8 cellular contexts compared by ENCODE assay signal in the genomic region with DNA sequence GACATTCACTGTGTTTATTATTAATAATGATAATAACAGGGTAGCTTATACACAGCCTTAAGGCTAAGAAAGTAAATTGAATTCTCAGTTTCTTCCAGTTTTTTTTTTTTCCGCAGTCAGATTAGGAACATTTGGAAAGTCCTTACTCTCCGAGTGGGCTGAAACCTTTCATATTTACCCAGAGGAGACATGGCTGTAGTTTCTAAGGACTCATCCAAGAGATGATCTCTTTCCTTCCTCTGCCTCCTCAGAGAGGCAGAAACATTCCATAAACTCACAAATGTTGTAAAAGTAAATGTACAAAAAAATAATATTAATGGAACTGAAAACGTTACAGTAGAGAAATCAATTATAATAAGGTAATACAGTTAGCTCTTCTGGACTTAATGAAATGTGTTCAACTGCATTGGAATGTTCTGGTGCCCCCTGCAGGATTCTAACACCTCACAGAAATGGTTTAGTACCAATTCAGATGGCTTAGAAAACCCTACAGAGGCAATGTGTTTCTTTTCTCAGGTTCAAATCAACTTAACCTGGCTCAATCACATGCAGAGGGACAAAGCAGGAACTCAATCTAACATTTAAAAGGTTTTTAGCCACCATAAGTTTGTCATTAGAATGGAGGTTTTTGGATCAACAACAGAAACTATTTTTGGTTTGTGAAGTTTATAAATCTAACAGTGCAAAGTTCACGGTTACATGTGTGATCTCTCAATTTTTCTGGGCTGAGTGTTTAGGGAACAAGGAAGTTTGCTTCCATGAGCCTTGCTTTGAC.
DNase-seq lines count a peak whose midpoint lies in the region; ATAC-seq and TF ChIP-seq lines count a peak whose summit lies in the region.

No MANE protein-coding gene starts in this region.

- H3K27ac Mint-ChIP-seq in immature natural killer cell = peak overlapping the region in 1 of 6 donors; percentile 21

- peak overlapping the region; percentile 49 for H2AFZ ChIP-seq in SU-DHL-6 (ENCODE audit: low read depth, low read length, severe bottlenecking)

- H3K4me1 Mint-ChIP-seq in immature natural killer cell = peaks cover 24 to 32% of the 10 kb centered on the region in 2 donors

- H4K20me1 ChIP-seq in SU-DHL-6 (ENCODE audit: low read depth, low read length) = no peaks in the 10 kb centered on the region

- H3K36me3 Mint-ChIP-seq in immature natural killer cell = peaks cover 0 to 3% (median 1%) of the 10 kb centered on the region in 3 donors

- H3K9me2 ChIP-seq in SU-DHL-6 (replicated peaks; ENCODE audit: insufficient read depth, low read length) = no peaks in the 10 kb centered on the region

- H3K9me3 ChIP-seq in SU-DHL-6 (ENCODE audit: insufficient read depth, low read length) = no peaks in the 10 kb centered on the region

- no peaks in the 10 kb centered on the region for H3K9me3 Mint-ChIP-seq in immature natural killer cell

- peaks cover 0 to 2% (median 2%) of the 10 kb centered on the region in 3 donors for H3K27me3 Mint-ChIP-seq in immature natural killer cell (ENCODE audit: low read depth in 3 of 3)

- H3K4me2 ChIP-seq in SU-DHL-6 (ENCODE audit: low read depth, low read length, poor library complexity, severe bottlenecking) = no peak overlapping the region

- H3K36me3 ChIP-seq in SU-DHL-6 (ENCODE audit: low read length) = no peaks in the 10 kb centered on the region

- H3K27ac ChIP-seq in SU-DHL-6 (ENCODE audit: low read depth, low read length) = no peak overlapping the region

- no peaks in the 10 kb centered on the region for H3K79me2 ChIP-seq in SU-DHL-6 (ENCODE audit: insufficient read depth, low read length)

- peak overlapping the region in 1 of 5 donors; percentile 1 for H3K4me3 Mint-ChIP-seq in immature natural killer cell

- H3F3A ChIP-seq in SU-DHL-6 (ENCODE audit: insufficient read depth) = no peaks in the 10 kb centered on the region

- H3K4me3 ChIP-seq in SU-DHL-6 (ENCODE audit: insufficient read depth, low read length, poor library complexity, severe bottlenecking) (no peak overlapping the region), astrocyte of the cerebellum (ENCODE audit: low read depth, low read length) (no peak overlapping the region)

- DNase-seq in GF-D8 (lab: John Stamatoyannopoulos, UW) (peak; percentile 16), LHCN-M2 (ENCODE audit: low read depth) (peak; percentile 59), astrocyte of the cerebellum (ENCODE audit: low read depth) (peak; percentile 53), immature natural killer cell (peak; percentile 57 to 66 (median 61))
- DNase-seq in stimulated activated CD4-positive, alpha-beta T cell treated with anti-CD3 and anti-CD28 coated beads, Interleukin-2, amount 100 ng/mL, for 4 hours (ENCODE audit: low read depth) = peak; percentile 59

- ATAC-seq in GM21619 (IDR thresholded peaks at IDR 0.05; ENCODE audit: unreplicated experiment) (peak; percentile 85), HG03139 (IDR thresholded peaks at IDR 0.05; ENCODE audit: unreplicated experiment) (no peak)

- in situ Hi-C loops in astrocyte of the cerebellum (cut with HindIII; ENCODE audit: low sequenced_read_pairs) = no loop called here

- no peaks in the 10 kb centered on the region for H3K27me3 ChIP-seq in SU-DHL-6 (ENCODE audit: low read length)

- TF ChIP-seq CTCF in SU-DHL-6 (IDR thresholded peaks at IDR 0.05; ENCODE audit: insufficient read depth, low read length, poor library complexity, severe bottlenecking) (peak; percentile 82), astrocyte of the cerebellum (IDR thresholded peaks at IDR 0.05; ENCODE audit: low read depth, low read length, missing control alignments) (peak; percentile 71)

- H3K9ac ChIP-seq in SU-DHL-6 (ENCODE audit: low read length) = no peak overlapping the region
